In genomic region chr2:88599527-88599926, GRCh38 we compare ENCODE assay signal across 8 cellular contexts. TPM values are rescaled to one million over a fixed set of nuclear protein-coding genes. Genes with fewer than 3 reads are reported as not detected.
DNase-seq lines count a peak whose midpoint lies in the region; ATAC-seq and TF ChIP-seq lines count a peak whose summit lies in the region.

No MANE protein-coding gene starts in this region.

- peaks cover 2% of the 10 kb centered on the region for H3K36me3 Mint-ChIP-seq in activated CD4-positive, alpha-beta memory T cell treated with anti-CD3 and anti-CD28 coated beads for 36 hours
- peaks cover 7% of the 10 kb centered on the region for H3K36me3 Mint-ChIP-seq in activated CD4-positive, alpha-beta memory T cell treated with anti-CD3 and anti-CD28 coated beads, Interleukin-2, amount 10 ng/mL, durations not matched to agents 7 days and 5 days (ENCODE audit: low read depth)
- no peaks in the 10 kb centered on the region for H3K36me3 Mint-ChIP-seq in endothelial cell (ENCODE audit: low read depth, unreplicated experiment)

- H3K4me3 ChIP-seq in subcutaneous abdominal adipose tissue (ENCODE audit: low read depth in 1 of 5, low read length in 5 of 5): peak overlapping the region in 2 of 5 donors; percentile 15 to 20

- no peaks in the 10 kb centered on the region for H3K27me3 Mint-ChIP-seq in activated CD4-positive, alpha-beta memory T cell treated with anti-CD3 and anti-CD28 coated beads for 36 hours
- no peaks in the 10 kb centered on the region for H3K27me3 Mint-ChIP-seq in activated CD4-positive, alpha-beta memory T cell treated with anti-CD3 and anti-CD28 coated beads, Interleukin-2, amount 10 ng/mL, durations not matched to agents 7 days and 5 days
- H3K27me3 Mint-ChIP-seq in endothelial cell (ENCODE audit: unreplicated experiment): no peaks in the 10 kb centered on the region

- no peak overlapping the region for H3K4me3 Mint-ChIP-seq in activated CD4-positive, alpha-beta memory T cell treated with anti-CD3 and anti-CD28 coated beads for 36 hours
- H3K4me3 Mint-ChIP-seq in activated CD4-positive, alpha-beta memory T cell treated with anti-CD3 and anti-CD28 coated beads, Interleukin-2, amount 10 ng/mL, durations not matched to agents 7 days and 5 days: no peak overlapping the region
- no peak overlapping the region for H3K4me3 Mint-ChIP-seq in endothelial cell (ENCODE audit: unreplicated experiment)

- DNase-seq in activated CD4-positive, alpha-beta memory T cell treated with anti-CD3 and anti-CD28 coated beads for 36 hours: no peak
- no peak for DNase-seq in activated CD4-positive, alpha-beta memory T cell treated with anti-CD3 and anti-CD28 coated beads, Interleukin-2, amount 10 ng/mL, durations not matched to agents 7 days and 5 days
- DNase-seq in NCI-H69 (lab: John Stamatoyannopoulos, UW) (peak; percentile 28), endothelial cell (ENCODE audit: low spot score) (no peak), left lobe of liver (ENCODE audit: low spot score) (no peak), cortex of kidney (lab: John Stamatoyannopoulos, UW) (no peak), RPMI8226 (no peak)

- H3K27me3 ChIP-seq in subcutaneous abdominal adipose tissue (ENCODE audit: control insufficient read depth in 5 of 5, insufficient read depth in 4 of 5, low read length in 5 of 5): no peaks in the 10 kb centered on the region

- no peak for TF ChIP-seq CTCF in endothelial cell (IDR thresholded peaks at IDR 0.05; ENCODE audit: unreplicated experiment)

- no peak overlapping the region for H3K9ac ChIP-seq in subcutaneous abdominal adipose tissue (ENCODE audit: low read length in 5 of 5)

- H3K9me3 ChIP-seq in subcutaneous abdominal adipose tissue (ENCODE audit: control insufficient read depth in 5 of 5, low read length in 5 of 5): no peaks in the 10 kb centered on the region

- H3K27ac Mint-ChIP-seq in activated CD4-positive, alpha-beta memory T cell treated with anti-CD3 and anti-CD28 coated beads for 36 hours: peak overlapping the region; percentile 21
- H3K27ac Mint-ChIP-seq in activated CD4-positive, alpha-beta memory T cell treated with anti-CD3 and anti-CD28 coated beads, Interleukin-2, amount 10 ng/mL, durations not matched to agents 7 days and 5 days: no peak overlapping the region
- peak overlapping the region; percentile 76 for H3K27ac Mint-ChIP-seq in endothelial cell (ENCODE audit: unreplicated experiment)

- no peaks in the 10 kb centered on the region for H3K9me3 Mint-ChIP-seq in activated CD4-positive, alpha-beta memory T cell treated with anti-CD3 and anti-CD28 coated beads for 36 hours
- no peaks in the 10 kb centered on the region for H3K9me3 Mint-ChIP-seq in activated CD4-positive, alpha-beta memory T cell treated with anti-CD3 and anti-CD28 coated beads, Interleukin-2, amount 10 ng/mL, durations not matched to agents 7 days and 5 days
- no peaks in the 10 kb centered on the region for H3K9me3 Mint-ChIP-seq in endothelial cell (ENCODE audit: unreplicated experiment)

- no peak for ATAC-seq in left lobe of liver

- POLR2A ChIA-PET in activated CD4-positive, alpha-beta memory T cell treated with anti-CD3 and anti-CD28 coated beads for 36 hours (lab: Charles Lee): interaction anchor here (1.2 to 1.3 kb wide), 2 partner anchors 28 to 92 kb away, joined by 7 to 25 read pairs; partner anchors contain the start of genes EIF2AK3 and RPIA
- POLR2A ChIA-PET in activated CD4-positive, alpha-beta memory T cell treated with anti-CD3 and anti-CD28 coated beads, Interleukin-2, amount 10 ng/mL, durations not matched to agents 7 days and 5 days (lab: Charles Lee): interaction anchor here (0.7 to 2.3 kb wide), 9 partner anchors 13 to 92 kb away, joined by 3 to 24 read pairs (median 3); partner anchors contain the start of genes EIF2AK3 and RPIA

- no peaks in the 10 kb centered on the region for H3K36me3 ChIP-seq in subcutaneous abdominal adipose tissue (ENCODE audit: control insufficient read depth in 5 of 5, insufficient read depth in 5 of 5, low read length in 5 of 5)

- intact Hi-C loops in activated CD4-positive, alpha-beta memory T cell treated with anti-CD3 and anti-CD28 coated beads for 36 hours (cut with micrococcal nuclease): no loop called here

- peaks cover 34% of the 10 kb centered on the region for H3K4me1 Mint-ChIP-seq in activated CD4-positive, alpha-beta memory T cell treated with anti-CD3 and anti-CD28 coated beads for 36 hours (ENCODE audit: low read depth)
- peaks cover 28% of the 10 kb centered on the region for H3K4me1 Mint-ChIP-seq in activated CD4-positive, alpha-beta memory T cell treated with anti-CD3 and anti-CD28 coated beads, Interleukin-2, amount 10 ng/mL, durations not matched to agents 7 days and 5 days
- H3K4me1 Mint-ChIP-seq in endothelial cell (ENCODE audit: unreplicated experiment): peaks cover 36% of the 10 kb centered on the region

- peak overlapping the region; percentile 63 for H3K27ac ChIP-seq in subcutaneous abdominal adipose tissue (ENCODE audit: low read depth, low read length)

- CTCF ChIA-PET in activated CD4-positive, alpha-beta memory T cell treated with anti-CD3 and anti-CD28 coated beads for 36 hours (lab: Charles Lee): interaction anchor here (0.9 to 1.2 kb wide), 6 partner anchors 9 to 92 kb away, joined by 3 to 8 read pairs (median 4); partner anchors contain the start of gene RPIA
- CTCF ChIA-PET in activated CD4-positive, alpha-beta memory T cell treated with anti-CD3 and anti-CD28 coated beads, Interleukin-2, amount 10 ng/mL, durations not matched to agents 7 days and 5 days (lab: Charles Lee): interaction anchor here (0.9 to 1.3 kb wide), 7 partner anchors 9 to 141 kb away, joined by 4 to 14 read pairs (median 5); partner anchors contain the start of gene RPIA

- peaks cover 4 to 27% (median 24%) of the 10 kb centered on the region in 5 donors for H3K4me1 ChIP-seq in subcutaneous abdominal adipose tissue (ENCODE audit: control insufficient read depth in 5 of 5, insufficient read depth in 5 of 5, low read length in 5 of 5)

RNA-seq across cellular contexts. Expression of gene EIF2AK3, which starts 27.7 kb away (rescaled TPM):
- 10 to 100 TPM; 14.2 to 15.5 TPM for total RNA-seq in activated CD4-positive, alpha-beta memory T cell treated with anti-CD3 and anti-CD28 coated beads for 36 hours
- total RNA-seq in activated CD4-positive, alpha-beta memory T cell treated with anti-CD3 and anti-CD28 coated beads, Interleukin-2, amount 10 ng/mL, durations not matched to agents 7 days and 5 days: 10 to 100 TPM; 29.2 to 31.5 TPM
- total RNA-seq in endothelial cell (ENCODE audit: unreplicated experiment): 17.1 TPM
- total RNA-seq in left lobe of liver: 11.8 TPM
